Comparison of ENCODE assay signal across 39 cellular contexts in the genomic region with DNA sequence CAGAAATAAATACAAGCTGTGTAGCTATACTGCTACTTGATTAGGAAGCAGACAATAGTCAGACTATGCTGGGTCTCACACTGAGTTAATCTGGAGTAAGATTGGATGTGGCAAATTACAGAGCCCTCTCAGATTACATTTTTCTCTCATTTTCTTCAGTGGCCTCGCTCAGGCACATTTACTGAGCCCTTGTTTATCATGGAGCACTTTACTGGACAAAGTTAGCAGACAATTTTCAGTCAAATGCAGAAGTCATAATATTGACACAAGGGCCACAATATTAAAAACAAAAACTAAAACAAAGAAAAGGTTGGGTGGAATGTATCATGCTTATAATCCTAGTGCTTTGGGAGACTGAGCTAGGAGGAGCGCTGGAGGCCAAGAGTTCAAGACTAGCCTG.
"Had no signal": no experiment of that assay in that cellular context is flagged by ENCODE, and none has a peak within 500 bp of the region (broad histone marks: within the 10 kb centered on the region; RNA-seq: fewer than 3 reads in every experiment).

No MANE protein-coding gene starts in this region.

- H3K4me3 Mint-ChIP-seq: activated naive CD4-positive, alpha-beta T cell treated with anti-CD3 and anti-CD28 coated beads for 36 hours; activated naive CD4-positive, alpha-beta T cell treated with anti-CD3 and anti-CD28 coated beads, Interleukin-2, amount 10 ng/mL, durations not matched to agents 7 days and 5 days; activated naive CD4-positive, alpha-beta T cell treated with anti-CD3 and anti-CD28 coated beads, Interleukin-2, amount 50 U/mL, for 24 hours; activated naive CD8-positive, alpha-beta T cell; activated naive CD8-positive, alpha-beta T cell treated with anti-CD3 and anti-CD28 coated beads for 36 hours; activated naive CD8-positive, alpha-beta T cell treated with anti-CD3 and anti-CD28 coated beads, Interleukin-2, amount 10 ng/mL, durations not matched to agents 7 days and 5 days; activated naive CD8-positive, alpha-beta T cell treated with anti-CD3 and anti-CD28 coated beads, Interleukin-2, amount 50 U/mL, for 24 hours; activated T-cell treated with anti-CD3 and anti-CD28 coated beads, Interleukin-2, amount 50 U/mL, for 24 hours; activated T-cell treated with anti-CD3 and anti-CD28 coated beads, Interleukin-2, amount 50 U/mL, for 4 hours; activated T-cell treated with anti-CD3 and anti-CD28 coated beads, Interleukin-2, amount 50 U/mL, for 72 hours; activated T-helper 1 cell treated with anti-CD3 and anti-CD28 coated beads, Interleukin-12 subunit alpha, Interleukin-12 subunit beta, Interleukin-2, Interleukin-4 antibody, amounts not matched to agents 30 ng/mL and 10 ng/mL and 1 ng/mL, durations not matched to agents 14 hours and 24 hours and 36 hours; activated T-helper 17 cell treated with anti-CD3 and anti-CD28 coated beads, Interleukin-2, amount 50 U/mL, for 72 hours; brain; central memory CD8-positive, alpha-beta T cell had no signal

- H3K27me3 Mint-ChIP-seq: activated naive CD8-positive, alpha-beta T cell treated with anti-CD3 and anti-CD28 coated beads for 36 hours had no signal

- H3K4me3 ChIP-seq: adrenal gland, ascending aorta, body of pancreas, breast epithelium, cardiac muscle cell had no signal

- H3K27ac Mint-ChIP-seq: activated naive CD4-positive, alpha-beta T cell treated with anti-CD3 and anti-CD28 coated beads for 36 hours; activated naive CD4-positive, alpha-beta T cell treated with anti-CD3 and anti-CD28 coated beads, Interleukin-2, amount 10 ng/mL, durations not matched to agents 7 days and 5 days; activated naive CD4-positive, alpha-beta T cell treated with anti-CD3 and anti-CD28 coated beads, Interleukin-2, amount 50 U/mL, for 24 hours; activated naive CD4-positive, alpha-beta T cell treated with anti-CD3 and anti-CD28 coated beads, Interleukin-2, amount 50 U/mL, for 72 hours; activated naive CD8-positive, alpha-beta T cell; activated naive CD8-positive, alpha-beta T cell treated with anti-CD3 and anti-CD28 coated beads for 36 hours; activated naive CD8-positive, alpha-beta T cell treated with anti-CD3 and anti-CD28 coated beads, Interleukin-2, amount 10 ng/mL, durations not matched to agents 7 days and 5 days; activated naive CD8-positive, alpha-beta T cell treated with anti-CD3 and anti-CD28 coated beads, Interleukin-2, amount 50 U/mL, for 24 hours; activated T-cell treated with anti-CD3 and anti-CD28 coated beads, Interleukin-2, amount 50 U/mL, for 24 hours; activated T-cell treated with anti-CD3 and anti-CD28 coated beads, Interleukin-2, amount 50 U/mL, for 72 hours; activated T-helper 1 cell treated with anti-CD3 and anti-CD28 coated beads, Interleukin-12 subunit alpha, Interleukin-12 subunit beta, Interleukin-2, Interleukin-4 antibody, amounts not matched to agents 30 ng/mL and 10 ng/mL and 1 ng/mL, durations not matched to agents 14 hours and 24 hours and 36 hours; activated T-helper 17 cell treated with anti-CD3 and anti-CD28 coated beads, Interleukin-2, amount 50 U/mL, for 72 hours; activated T-helper 2 cell treated with anti-CD3 and anti-CD28 coated beads, Interferon-gamma antibody, Interleukin-2, Interleukin-4, amounts not matched to agents 10 μg/mL and 5 μg/mL and 100 μg/mL, durations not matched to agents 14 hours and 24 hours and 36 hours; brain had no signal

- H3K4me1 ChIP-seq: adrenal gland, ascending aorta, body of pancreas, breast epithelium had no signal

- H3K36me3 ChIP-seq: adrenal gland, ascending aorta, brain microvascular endothelial cell, breast epithelium, cardiac muscle cell had no signal

- H3K9me3 ChIP-seq: adrenal gland, ascending aorta, body of pancreas, breast epithelium had no signal

- FAIRE-seq: astrocyte, bronchial epithelial cell had no signal

- DNase-seq: activated effector memory CD4-positive, alpha-beta T cell treated with anti-CD3 and anti-CD28 coated beads, Interleukin-2, amount 50 U/mL, for 16 hours; activated effector memory CD4-positive, alpha-beta T cell treated with Interleukin-2 at 50 U/mL for 16 hours; activated gamma-delta T cell; activated gamma-delta T cell treated with Interleukin-2 at 50 U/mL for 16 hours; activated naive CD4-positive, alpha-beta T cell; activated naive CD4-positive, alpha-beta T cell treated with anti-CD3 and anti-CD28 coated beads for 36 hours; activated naive CD4-positive, alpha-beta T cell treated with anti-CD3 and anti-CD28 coated beads, Interleukin-2, amount 10 ng/mL, durations not matched to agents 7 days and 5 days; activated naive CD4-positive, alpha-beta T cell treated with anti-CD3 and anti-CD28 coated beads, Interleukin-2, amount 50 U/mL, for 16 hours; activated naive CD4-positive, alpha-beta T cell treated with Interleukin-2 at 50 U/mL for 16 hours; activated naive CD8-positive, alpha-beta T cell treated with anti-CD3 and anti-CD28 coated beads for 36 hours; activated naive CD8-positive, alpha-beta T cell treated with anti-CD3 and anti-CD28 coated beads, Interleukin-2, amount 10 ng/mL, durations not matched to agents 7 days and 5 days; activated naive CD8-positive, alpha-beta T cell treated with anti-CD3 and anti-CD28 coated beads, Interleukin-2, amount 50 U/mL, for 24 hours; activated T-cell treated with anti-CD3 and anti-CD28 coated beads, Interleukin-2, amount 50 U/mL, for 1 hour; activated T-cell treated with anti-CD3 and anti-CD28 coated beads, Interleukin-2, amount 50 U/mL, for 24 hours; activated T-cell treated with anti-CD3 and anti-CD28 coated beads, Interleukin-2, amount 50 U/mL, for 4 hours; activated T-cell treated with anti-CD3 and anti-CD28 coated beads, Interleukin-2, amount 50 U/mL, for 48 hours; activated T-cell treated with anti-CD3 and anti-CD28 coated beads, Interleukin-2, amount 50 U/mL, for 72 hours; adrenal gland; amniotic stem cell; amygdala; anterior cingulate cortex; aorta; body of pancreas; brain microvascular endothelial cell; central memory CD4-positive, alpha-beta T cell; cerebellar nuclear complex had no signal

- H3K9me3 Mint-ChIP-seq: activated naive CD4-positive, alpha-beta T cell treated with anti-CD3 and anti-CD28 coated beads for 36 hours; activated naive CD4-positive, alpha-beta T cell treated with anti-CD3 and anti-CD28 coated beads, Interleukin-2, amount 10 ng/mL, durations not matched to agents 7 days and 5 days; activated naive CD4-positive, alpha-beta T cell treated with anti-CD3 and anti-CD28 coated beads, Interleukin-2, amount 50 U/mL, for 24 hours; activated naive CD4-positive, alpha-beta T cell treated with anti-CD3 and anti-CD28 coated beads, Interleukin-2, amount 50 U/mL, for 72 hours; activated naive CD8-positive, alpha-beta T cell treated with anti-CD3 and anti-CD28 coated beads for 36 hours; activated naive CD8-positive, alpha-beta T cell treated with anti-CD3 and anti-CD28 coated beads, Interleukin-2, amount 10 ng/mL, durations not matched to agents 7 days and 5 days; activated naive CD8-positive, alpha-beta T cell treated with anti-CD3 and anti-CD28 coated beads, Interleukin-2, amount 50 U/mL, for 24 hours; activated T-cell treated with anti-CD3 and anti-CD28 coated beads, Interleukin-2, amount 50 U/mL, for 24 hours; activated T-cell treated with anti-CD3 and anti-CD28 coated beads, Interleukin-2, amount 50 U/mL, for 4 hours; activated T-cell treated with anti-CD3 and anti-CD28 coated beads, Interleukin-2, amount 50 U/mL, for 72 hours; activated T-helper 1 cell treated with anti-CD3 and anti-CD28 coated beads, Interleukin-12 subunit alpha, Interleukin-12 subunit beta, Interleukin-2, Interleukin-4 antibody, amounts not matched to agents 30 ng/mL and 10 ng/mL and 1 ng/mL, durations not matched to agents 14 hours and 24 hours and 36 hours; activated T-helper 17 cell treated with anti-CD3 and anti-CD28 coated beads, Interleukin-2, amount 50 U/mL, for 72 hours; activated T-helper 2 cell treated with anti-CD3 and anti-CD28 coated beads, Interferon-gamma antibody, Interleukin-2, Interleukin-4, amounts not matched to agents 10 μg/mL and 5 μg/mL and 100 μg/mL, durations not matched to agents 14 hours and 24 hours and 36 hours; central memory CD8-positive, alpha-beta T cell had no signal

- H3K27me3 ChIP-seq: adrenal gland, ascending aorta, body of pancreas, brain microvascular endothelial cell, breast epithelium, cardiac muscle cell had no signal

- ATAC-seq: activated naive CD4-positive, alpha-beta T cell treated with anti-CD3 and anti-CD28 coated beads, Interleukin-2, amount 50 U/mL, for 72 hours; activated naive CD8-positive, alpha-beta T cell treated with anti-CD3 and anti-CD28 coated beads, Interleukin-2, amount 50 U/mL, for 24 hours; activated T-cell treated with anti-CD3 and anti-CD28 coated beads, Interleukin-2, amount 50 U/mL, for 4 hours; activated T-cell treated with anti-CD3 and anti-CD28 coated beads, Interleukin-2, amount 50 U/mL, for 72 hours; activated T-helper 17 cell treated with anti-CD3 and anti-CD28 coated beads, Interleukin-2, amount 50 U/mL, for 72 hours; body of pancreas had no signal

- H3K4me1 Mint-ChIP-seq: activated naive CD4-positive, alpha-beta T cell treated with anti-CD3 and anti-CD28 coated beads, Interleukin-2, amount 10 ng/mL, durations not matched to agents 7 days and 5 days; activated naive CD4-positive, alpha-beta T cell treated with anti-CD3 and anti-CD28 coated beads, Interleukin-2, amount 50 U/mL, for 24 hours; activated naive CD8-positive, alpha-beta T cell treated with anti-CD3 and anti-CD28 coated beads for 36 hours; activated naive CD8-positive, alpha-beta T cell treated with anti-CD3 and anti-CD28 coated beads, Interleukin-2, amount 10 ng/mL, durations not matched to agents 7 days and 5 days; activated naive CD8-positive, alpha-beta T cell treated with anti-CD3 and anti-CD28 coated beads, Interleukin-2, amount 50 U/mL, for 24 hours; activated T-helper 17 cell treated with anti-CD3 and anti-CD28 coated beads, Interleukin-2, amount 50 U/mL, for 72 hours; central memory CD8-positive, alpha-beta T cell had no signal

- H3K36me3 Mint-ChIP-seq: activated naive CD4-positive, alpha-beta T cell treated with anti-CD3 and anti-CD28 coated beads, Interleukin-2, amount 10 ng/mL, durations not matched to agents 7 days and 5 days; activated naive CD4-positive, alpha-beta T cell treated with anti-CD3 and anti-CD28 coated beads, Interleukin-2, amount 50 U/mL, for 24 hours; activated naive CD4-positive, alpha-beta T cell treated with anti-CD3 and anti-CD28 coated beads, Interleukin-2, amount 50 U/mL, for 72 hours; activated naive CD8-positive, alpha-beta T cell; activated naive CD8-positive, alpha-beta T cell treated with anti-CD3 and anti-CD28 coated beads for 36 hours; activated naive CD8-positive, alpha-beta T cell treated with anti-CD3 and anti-CD28 coated beads, Interleukin-2, amount 10 ng/mL, durations not matched to agents 7 days and 5 days; brain had no signal

- H3K27ac ChIP-seq: adrenal gland, ascending aorta, body of pancreas, brain microvascular endothelial cell, breast epithelium, cardiac muscle cell had no signal
